In the genomic region with DNA sequence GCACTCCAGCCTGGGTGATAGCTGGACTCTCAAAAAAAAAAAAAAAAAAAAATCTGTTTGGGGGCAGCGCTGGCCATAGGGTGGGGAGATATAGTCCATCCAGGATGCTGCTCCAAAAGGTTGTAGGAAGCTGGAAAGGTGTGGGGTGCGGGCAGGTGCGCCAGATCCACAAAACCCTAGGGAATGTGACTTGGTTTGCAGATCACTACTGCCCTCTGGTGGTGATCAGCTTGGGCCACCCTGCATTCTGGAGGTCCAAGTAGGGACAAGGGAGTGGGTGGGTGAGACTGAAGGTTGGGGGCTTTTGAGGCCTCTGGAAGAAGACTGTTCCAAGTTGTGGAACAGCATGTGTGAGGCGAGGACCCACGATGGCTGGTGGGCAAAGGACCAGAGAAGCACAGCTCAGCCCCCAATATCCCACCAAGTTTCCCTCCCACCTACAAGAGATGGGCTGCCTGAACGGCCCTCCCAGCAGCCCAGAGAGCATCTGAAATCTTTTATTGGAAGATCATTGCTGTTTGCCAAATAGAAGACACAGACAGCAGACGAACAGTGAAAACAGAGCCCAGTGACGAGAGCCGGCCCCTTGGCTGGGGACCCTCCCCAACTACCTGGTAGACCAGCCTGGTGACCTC, we compare ENCODE assay signal across 8 cellular contexts. TPM values are rescaled to one million over a fixed set of nuclear protein-coding genes. Genes with fewer than 3 reads are reported as not detected.
DNase-seq lines count a peak whose midpoint lies in the region; ATAC-seq and TF ChIP-seq lines count a peak whose summit lies in the region.

No MANE protein-coding gene starts in this region.

- H3K27me3 Mint-ChIP-seq in chondrocyte (ENCODE audit: low read depth): no peaks in the 10 kb centered on the region

- H3K9me3 ChIP-seq in right lobe of liver: no peaks in the 10 kb centered on the region

- DNase-seq in NCI-H2171 treated with DMSO at 0.1 percent for 48 hours (lab: John Stamatoyannopoulos, UW): peak; percentile 84
- DNase-seq in activated CD4-positive, alpha-beta T cell treated with anti-CD3 and anti-CD28 coated beads for 1 hour: peak; percentile 58
- no peak for DNase-seq in chondrocyte (ENCODE audit: low spot score)
- peak; percentile 57 to 74 (median 73) for DNase-seq in right lobe of liver
- DNase-seq in stimulated activated CD8-positive, alpha-beta memory T cell treated with anti-CD3 and anti-CD28 coated beads, Interleukin-2, amount 100 ng/mL, for 1 hour (ENCODE audit: low read depth in 2 of 2): peak; percentile 37 to 41

- no peaks in the 10 kb centered on the region for H3K9me3 Mint-ChIP-seq in chondrocyte (ENCODE audit: low read depth)

- peaks cover 0 to 39% (median 9%) of the 10 kb centered on the region in 4 donors for H3K36me3 ChIP-seq in right lobe of liver

- TF ChIP-seq POLR2A in right lobe of liver (IDR thresholded peaks at IDR 0.05): no peak

- 0% methylated on average over 3 of the region's 9 CpGs for WGBS in right lobe of liver (ENCODE audit: insufficient coverage, low coverage, low lambda C conversion rate, missing lambda C conversion rate)

- no peak overlapping the region for H3K27ac ChIP-seq in 22Rv1
- H3K27ac ChIP-seq in right lobe of liver: no peak overlapping the region

- no peak overlapping the region for H3K4me3 Mint-ChIP-seq in chondrocyte (ENCODE audit: unreplicated experiment)

- no peaks in the 10 kb centered on the region for H3K27me3 ChIP-seq in right lobe of liver

- intact Hi-C loops in right lobe of liver (cut with DNase I): loop anchor here (5.0 kb wide), 2 partner anchors 118 to 133 kb away; partner anchors contain the start of gene ICAM1 (in 1 of the 2)

- H3K36me3 Mint-ChIP-seq in chondrocyte (ENCODE audit: low read depth): peaks cover 10% of the 10 kb centered on the region

- peak overlapping the region; percentile 80 for H3K27ac Mint-ChIP-seq in chondrocyte (ENCODE audit: unreplicated experiment)

- H3K4me1 Mint-ChIP-seq in chondrocyte (ENCODE audit: low read depth): no peaks in the 10 kb centered on the region

- ATAC-seq in right lobe of liver (peak; percentile 77 to 84 (median 78)), GM19452 (IDR thresholded peaks at IDR 0.05; ENCODE audit: unreplicated experiment) (no peak)

- no peaks in the 10 kb centered on the region for H3K4me1 ChIP-seq in right lobe of liver

- TF ChIP-seq CTCF in 22Rv1 (IDR thresholded peaks at IDR 0.05): peak; percentile 89
- peak; percentile 89 for TF ChIP-seq CTCF in GM12875 (IDR thresholded peaks at IDR 0.05; ENCODE audit: borderline replicate concordance, insufficient read depth, low read depth, low read length)
- peak; percentile 83 for TF ChIP-seq CTCF in chondrocyte (IDR thresholded peaks at IDR 0.05)
- peak; percentile 76 to 81 (median 80) for TF ChIP-seq CTCF in right lobe of liver (IDR thresholded peaks at IDR 0.05)

- no peak overlapping the region for H3K4me3 ChIP-seq in GM12875 (ENCODE audit: low read depth, low read length)
- H3K4me3 ChIP-seq in right lobe of liver: no peak overlapping the region

RNA-seq across cellular contexts. Expression of gene TYK2, which starts 10.4 kb away (rescaled TPM):
- total RNA-seq in chondrocyte (94.4 to 132 TPM (median 104 TPM) in 3 replicates), right lobe of liver (100 to 1,000 TPM in 1 of 6 experiments, 10 to 100 TPM in 5; 63.9 to 106 (median 72.9) TPM)

RNA-seq across cellular contexts. Expression of gene CDC37, which starts 12.6 kb away (rescaled TPM):
- total RNA-seq in chondrocyte (137 to 159 TPM (median 141 TPM) in 3 replicates), right lobe of liver (10 to 100 TPM; 39.6 to 74.9 (median 50.1) TPM)

RNA-seq across cellular contexts. Expression of gene PDE4A, which starts 29.6 kb away (rescaled TPM):
- total RNA-seq in chondrocyte (16.8 to 18.9 TPM (median 18.8 TPM) in 3 replicates), right lobe of liver (1 to 10 TPM; 1.2 to 5.8 (median 2.7) TPM)

RNA-seq across cellular contexts. Expression of gene ICAM3, which starts 51.3 kb away (rescaled TPM):
- total RNA-seq in chondrocyte (14.0 to 17.0 TPM (median 15.3 TPM) in 3 replicates), right lobe of liver (10 to 100 TPM; 11.4 to 35.5 (median 22.4) TPM)

RNA-seq across cellular contexts. Expression of gene RAVER1, which starts 57.4 kb away (rescaled TPM):
- 32.3 to 38.2 TPM (median 33.0 TPM) in 3 replicates for total RNA-seq in chondrocyte
- 1 to 10 TPM; 5.2 to 9.5 (median 7.1) TPM for total RNA-seq in right lobe of liver
